Comparison of ENCODE assay signal across 14 cellular contexts in the genomic region with DNA sequence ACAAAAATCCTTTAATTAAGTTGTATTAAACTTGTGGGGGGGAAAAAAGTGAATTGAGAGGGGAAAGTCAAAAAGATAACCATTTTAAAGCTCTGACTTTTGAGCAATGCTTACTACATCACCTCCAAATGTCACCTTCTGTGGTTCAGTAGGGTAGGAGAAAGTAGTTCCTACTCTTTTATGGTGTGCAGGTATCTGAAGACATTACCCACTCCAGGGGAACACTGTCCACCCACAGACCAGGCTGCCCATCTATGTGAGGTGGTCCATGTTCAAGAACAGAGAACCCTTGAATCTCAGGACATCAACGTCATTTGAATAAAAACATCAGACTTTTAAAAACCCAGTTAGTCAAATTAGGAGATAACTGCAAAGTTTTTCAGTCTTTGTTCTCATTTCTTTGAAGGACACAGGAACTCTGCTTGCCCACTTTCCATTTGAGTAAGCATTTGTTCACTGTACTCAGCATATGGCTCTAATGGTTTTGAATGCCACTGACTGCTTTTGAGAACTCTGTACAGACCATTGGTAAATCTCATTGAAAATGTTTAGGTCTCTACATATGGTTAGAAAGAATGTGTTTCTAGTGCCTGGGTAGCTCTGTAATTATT. TPM values are rescaled to one million over a fixed set of nuclear protein-coding genes. Genes with fewer than 3 reads are reported as not detected.
A peak's percentile ranks its signal among the peaks of the same experiment; 100 is the strongest.
DNase-seq lines count a peak whose midpoint lies in the region; ATAC-seq and TF ChIP-seq lines count a peak whose summit lies in the region.
"Had no signal": no experiment of that assay in that cellular context is flagged by ENCODE, and none has a peak within 500 bp of the region (broad histone marks: within the 10 kb centered on the region; RNA-seq: fewer than 3 reads in every experiment).

No MANE protein-coding gene starts in this region.

- H3K4me1 ChIP-seq in breast epithelium: no peaks in the 10 kb centered on the region

- no peaks in the 10 kb centered on the region for H3K9me3 ChIP-seq in breast epithelium

- H3K27me3 ChIP-seq in breast epithelium: no peaks in the 10 kb centered on the region

- no peak for TF ChIP-seq CTCF in breast epithelium (IDR thresholded peaks at IDR 0.05)

- DNase-seq in NK-92 (lab: John Stamatoyannopoulos, UW; ENCODE audit: unreplicated experiment) (no peak), cerebellum (ENCODE audit: low spot score) (no peak), breast epithelium (ENCODE audit: low spot score in 2 of 2) (no peak), NCI-H187 treated with DMSO at 0.1 percent for 48 hours (lab: John Stamatoyannopoulos, UW) (no peak)
- DNase-seq: activated CD4-positive, alpha-beta T cell treated with anti-CD3 and anti-CD28 coated beads for 36 hours; activated naive CD4-positive, alpha-beta T cell treated with anti-CD3 and anti-CD28 coated beads, Interleukin-2, amount 50 U/mL, for 16 hours; left colon; NCI-H1105; stimulated activated CD4-positive, alpha-beta T cell treated with anti-CD3 and anti-CD28 coated beads, Interleukin-12 subunit alpha, Interleukin-12 subunit beta, amount 100 ng/mL, for 4 hours had no signal

- no peak overlapping the region for H3K4me3 ChIP-seq in breast epithelium

- no peaks in the 10 kb centered on the region for H3K36me3 ChIP-seq in breast epithelium

- peak; percentile 87 for ATAC-seq in GM18517 (IDR thresholded peaks at IDR 0.05; ENCODE audit: unreplicated experiment)
- ATAC-seq in GM19463 (IDR thresholded peaks at IDR 0.05; ENCODE audit: unreplicated experiment): peak; percentile 97
- ATAC-seq in HG02884 (IDR thresholded peaks at IDR 0.05; ENCODE audit: unreplicated experiment): peak; percentile 98
- ATAC-seq in HG03521 (IDR thresholded peaks at IDR 0.05; ENCODE audit: unreplicated experiment): peak; percentile 90
- ATAC-seq: activated CD4-positive, alpha-beta T cell treated with anti-CD3 and anti-CD28 coated beads for 36 hours; left colon had no signal

- H3K27ac ChIP-seq in breast epithelium: no peak overlapping the region
- H3K27ac ChIP-seq: C4-2B had no signal

- TF ChIP-seq POLR2A in breast epithelium (IDR thresholded peaks at IDR 0.05): no peak

- intact Hi-C loops in breast epithelium (cut with DNase I; ENCODE audit: low total_unique reads): no loop called here

RNA-seq across cellular contexts. Expression of gene NMU, which starts 18.4 kb away (rescaled TPM):
- total RNA-seq in cerebellum (4.3 TPM), breast epithelium (not detected)

RNA-seq across cellular contexts. Expression of gene PDCL2, which starts 25.6 kb away (rescaled TPM):
- total RNA-seq in cerebellum (not detected), breast epithelium (not detected)
- total RNA-seq: activated CD4-positive, alpha-beta T cell treated with anti-CD3 and anti-CD28 coated beads for 36 hours; left colon had no signal
